In genomic region chr21:41605934-41606285, GRCh38 we compare ENCODE assay signal across 25 cellular contexts.
"Had no signal": no experiment of that assay in that cellular context is flagged by ENCODE, and none has a peak within 500 bp of the region (broad histone marks: within the 10 kb centered on the region; RNA-seq: fewer than 3 reads in every experiment).

No MANE protein-coding gene starts in this region.

- H3K4me1 Mint-ChIP-seq: activated CD4-positive, alpha-beta T cell treated with anti-CD3 and anti-CD28 coated beads for 36 hours; activated CD8-positive, alpha-beta memory T cell treated with anti-CD3 and anti-CD28 coated beads, Interleukin-2, amount 10 ng/mL, durations not matched to agents 7 days and 5 days; activated naive CD4-positive, alpha-beta T cell treated with anti-CD3 and anti-CD28 coated beads, Interleukin-2, amount 50 U/mL, for 24 hours; activated naive CD8-positive, alpha-beta T cell treated with anti-CD3 and anti-CD28 coated beads, Interleukin-2, amount 50 U/mL, for 24 hours; central memory CD8-positive, alpha-beta T cell had no signal

- H3K4me3 ChIP-seq: breast epithelium, esophagus squamous epithelium, right atrium auricular region, upper lobe of left lung had no signal

- H3K9ac ChIP-seq: parathyroid adenoma had no signal

- DNase-seq: activated CD4-positive, alpha-beta T cell treated with anti-CD3 and anti-CD28 coated beads for 36 hours; activated CD4-positive, CD25-positive, alpha-beta regulatory T cell; activated CD8-positive, alpha-beta memory T cell treated with anti-CD3 and anti-CD28 coated beads, Interleukin-2, amount 10 ng/mL, durations not matched to agents 7 days and 5 days; activated CD8-positive, alpha-beta T cell treated with anti-CD3 and anti-CD28 coated beads, Interleukin-2, amount 10 ng/mL, durations not matched to agents 7 days and 5 days; activated naive CD8-positive, alpha-beta T cell treated with anti-CD3 and anti-CD28 coated beads, Interleukin-2, amount 50 U/mL, for 24 hours; activated T-cell treated with anti-CD3 and anti-CD28 coated beads, Interleukin-2, amount 50 U/mL, for 48 hours; esophagus squamous epithelium; foreskin melanocyte; left cardiac atrium; left ventricle myocardium superior; naive B cell; occipital lobe; stimulated activated CD4-positive, alpha-beta T cell treated with anti-CD3 and anti-CD28 coated beads, Interleukin-2, amount 100 ng/mL, for 48 hours; stimulated activated naive CD8-positive, alpha-beta T cell treated with anti-CD3 and anti-CD28 coated beads, Interleukin-15, Interleukin-2, amounts not matched to agents 100 U/mL and 50 U/mL, for 24 hours; T-helper 1 cell had no signal

- H3K9me3 Mint-ChIP-seq: activated naive CD4-positive, alpha-beta T cell treated with anti-CD3 and anti-CD28 coated beads, Interleukin-2, amount 50 U/mL, for 24 hours; activated naive CD8-positive, alpha-beta T cell treated with anti-CD3 and anti-CD28 coated beads, Interleukin-2, amount 50 U/mL, for 24 hours; activated T-helper 2 cell treated with anti-CD3 and anti-CD28 coated beads, Interferon-gamma antibody, Interleukin-2, Interleukin-4, amounts not matched to agents 10 μg/mL and 5 μg/mL and 100 μg/mL, durations not matched to agents 14 hours and 24 hours and 36 hours; central memory CD8-positive, alpha-beta T cell; dendritic cell treated with granulocyte-macrophage colony-stimulating factor and Interleukin-4, amounts not matched to agents 40 ng/mL and 50 ng/mL, for 4 days; naive B cell; T-helper 2 cell treated with Interferon-gamma antibody and Interleukin-4, amounts not matched to agents 5 μg/mL and 100 μg/mL, for 36 hours had no signal

- H3K79me2 ChIP-seq: parathyroid adenoma had no signal

- FAIRE-seq: islet of Langerhans had no signal

- H3K27ac Mint-ChIP-seq: activated CD4-positive, alpha-beta T cell treated with anti-CD3 and anti-CD28 coated beads for 36 hours; activated CD8-positive, alpha-beta memory T cell treated with anti-CD3 and anti-CD28 coated beads, Interleukin-2, amount 10 ng/mL, durations not matched to agents 7 days and 5 days; activated CD8-positive, alpha-beta T cell treated with anti-CD3 and anti-CD28 coated beads, Interleukin-2, amount 10 ng/mL, durations not matched to agents 7 days and 5 days; activated naive CD4-positive, alpha-beta T cell treated with anti-CD3 and anti-CD28 coated beads, Interleukin-2, amount 50 U/mL, for 24 hours; activated naive CD8-positive, alpha-beta T cell treated with anti-CD3 and anti-CD28 coated beads, Interleukin-2, amount 50 U/mL, for 24 hours; activated T-helper 2 cell treated with anti-CD3 and anti-CD28 coated beads, Interferon-gamma antibody, Interleukin-2, Interleukin-4, amounts not matched to agents 10 μg/mL and 5 μg/mL and 100 μg/mL, durations not matched to agents 14 hours and 24 hours and 36 hours; dendritic cell treated with granulocyte-macrophage colony-stimulating factor and Interleukin-4, amounts not matched to agents 40 ng/mL and 50 ng/mL, for 4 days; naive B cell; T-helper 2 cell treated with Interferon-gamma antibody and Interleukin-4, amounts not matched to agents 5 μg/mL and 100 μg/mL, for 36 hours had no signal

- H3K9me3 ChIP-seq: breast epithelium, esophagus squamous epithelium, right atrium auricular region, upper lobe of left lung had no signal

- H3K36me3 ChIP-seq: breast epithelium, esophagus squamous epithelium, right atrium auricular region, upper lobe of left lung had no signal

- H3K27ac ChIP-seq: breast epithelium, parathyroid adenoma, right atrium auricular region, upper lobe of left lung had no signal

- H2AFZ ChIP-seq: parathyroid adenoma had no signal

- H3K4me3 Mint-ChIP-seq: activated CD4-positive, alpha-beta T cell treated with anti-CD3 and anti-CD28 coated beads for 36 hours; activated CD8-positive, alpha-beta memory T cell treated with anti-CD3 and anti-CD28 coated beads, Interleukin-2, amount 10 ng/mL, durations not matched to agents 7 days and 5 days; activated CD8-positive, alpha-beta T cell treated with anti-CD3 and anti-CD28 coated beads, Interleukin-2, amount 10 ng/mL, durations not matched to agents 7 days and 5 days; activated naive CD4-positive, alpha-beta T cell treated with anti-CD3 and anti-CD28 coated beads, Interleukin-2, amount 50 U/mL, for 24 hours; activated naive CD8-positive, alpha-beta T cell treated with anti-CD3 and anti-CD28 coated beads, Interleukin-2, amount 50 U/mL, for 24 hours; central memory CD8-positive, alpha-beta T cell; dendritic cell treated with granulocyte-macrophage colony-stimulating factor and Interleukin-4, amounts not matched to agents 40 ng/mL and 50 ng/mL, for 4 days; naive B cell; T-helper 2 cell treated with Interferon-gamma antibody and Interleukin-4, amounts not matched to agents 5 μg/mL and 100 μg/mL, for 36 hours had no signal

- H3K4me1 ChIP-seq: parathyroid adenoma, right atrium auricular region had no signal

- H3K36me3 Mint-ChIP-seq: activated CD8-positive, alpha-beta memory T cell treated with anti-CD3 and anti-CD28 coated beads, Interleukin-2, amount 10 ng/mL, durations not matched to agents 7 days and 5 days; activated naive CD4-positive, alpha-beta T cell treated with anti-CD3 and anti-CD28 coated beads, Interleukin-2, amount 50 U/mL, for 24 hours; naive B cell had no signal

- ATAC-seq: activated CD4-positive, alpha-beta T cell treated with anti-CD3 and anti-CD28 coated beads for 36 hours; activated CD8-positive, alpha-beta memory T cell treated with anti-CD3 and anti-CD28 coated beads, Interleukin-2, amount 10 ng/mL, durations not matched to agents 7 days and 5 days; activated CD8-positive, alpha-beta T cell treated with anti-CD3 and anti-CD28 coated beads, Interleukin-2, amount 10 ng/mL, durations not matched to agents 7 days and 5 days; activated naive CD8-positive, alpha-beta T cell treated with anti-CD3 and anti-CD28 coated beads, Interleukin-2, amount 50 U/mL, for 24 hours; left cardiac atrium; left ventricle myocardium superior; stimulated activated naive CD8-positive, alpha-beta T cell treated with anti-CD3 and anti-CD28 coated beads, Interleukin-15, Interleukin-2, amounts not matched to agents 100 U/mL and 50 U/mL, for 24 hours had no signal

- H3K27me3 ChIP-seq: breast epithelium, right atrium auricular region, upper lobe of left lung had no signal
